In genomic region chr1:208081972-208082371, GRCh38 we compare ENCODE assay signal across 1 cellular context.
TF ChIP-seq lines count a peak whose summit lies in the region.

No MANE protein-coding gene starts in this region.

TF ChIP-seq in GM23338, 12 proteins besides CTCF, POLR2A, EP300 and RAD21 (continued from another document):
- TF ChIP-seq STAT1 (IDR thresholded peaks at IDR 0.05; ENCODE audit: unreplicated experiment) (no peak), CREB1 (CRISPR knock-in tag; IDR thresholded peaks at IDR 0.05; ENCODE audit: low read depth) (no peak), POLR2AphosphoS5 (IDR thresholded peaks at IDR 0.05; ENCODE audit: low read depth) (no peak)
